17 cellular contexts compared by ENCODE assay signal in the genomic region with DNA sequence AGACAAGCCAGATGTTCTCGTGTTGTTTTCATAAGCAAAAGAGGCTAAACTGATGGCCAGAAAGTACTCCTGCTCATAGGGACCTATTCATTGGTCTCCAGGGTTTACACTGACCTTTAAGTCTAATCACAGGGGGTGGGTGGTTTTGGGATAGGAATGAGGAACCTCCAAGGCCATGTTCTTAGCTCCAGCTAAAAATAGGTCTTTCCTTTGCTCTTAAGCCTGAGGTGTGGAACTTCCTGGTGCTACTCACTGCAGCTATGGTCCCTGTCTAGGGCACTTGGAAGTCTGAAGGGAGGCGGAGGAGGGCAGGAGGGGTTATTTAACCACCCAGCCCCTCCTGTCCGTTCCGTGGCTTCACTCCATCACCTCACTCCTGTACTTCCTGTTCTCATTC. TPM values are rescaled to one million over a fixed set of nuclear protein-coding genes. Genes with fewer than 3 reads are reported as not detected.
DNase-seq lines count a peak whose midpoint lies in the region; ATAC-seq, FAIRE-seq and TF ChIP-seq lines count a peak whose summit lies in the region.
"Had no signal": no experiment of that assay in that cellular context is flagged by ENCODE, and none has a peak within 500 bp of the region (broad histone marks: within the 10 kb centered on the region; RNA-seq: fewer than 3 reads in every experiment).

No MANE protein-coding gene starts in this region.

- no peak for TF ChIP-seq RAD21 in K562 (CRISPR knock-in tag; conservative IDR thresholded peaks at IDR 0.05 in 1 of 2, IDR thresholded peaks at IDR 0.05 in 1 of 2)

- H3K4me1 ChIP-seq in K562 (replicated peaks in 1 of 2; ENCODE audit: control insufficient read depth in 2 of 2, insufficient read depth in 2 of 2, low read length in 2 of 2) (peaks cover 6 to 14% of the 10 kb centered on the region in 2 experiments; a peak in 3 of 5 replicates), upper lobe of right lung (peaks cover 8% of the 10 kb centered on the region)

- H3K9me3 ChIP-seq in K562 (replicated peaks; ENCODE audit: control insufficient read depth, insufficient read depth, low read depth, low read length), result no peaks in the 10 kb centered on the region
- H3K9me3 ChIP-seq in upper lobe of right lung, result no peaks in the 10 kb centered on the region

- no peak; the same call in 1 of the 2 replicates for TF ChIP-seq EP300 in K562 (IDR thresholded peaks at IDR 0.05; ENCODE audit: low read length)

- no peaks in the 10 kb centered on the region for H4K20me1 ChIP-seq in K562 (replicated peaks; ENCODE audit: control insufficient read depth, insufficient read depth, low read length)

- intact Hi-C loops in activated CD4-positive, alpha-beta T cell treated with anti-CD3 and anti-CD28 coated beads for 36 hours (cut with DNase I, micrococcal nuclease), result loop anchor here in 1 of 2 experiments (5.0 kb wide), 1 partner anchor 157 kb away; no protein-coding TSS in a partner anchor
- intact Hi-C loops in K562 (cut with micrococcal nuclease), result loop anchor here (5.0 to 10.0 kb wide), 2 partner anchors 123 to 185 kb away; partner anchors contain the start of gene APOLD1
- intact Hi-C loops in upper lobe of right lung (cut with DNase I), result no loop called here

- H3K27me3 ChIP-seq in K562 (ENCODE audit: control insufficient read depth in 2 of 2, insufficient read depth in 2 of 2, low read length in 2 of 2), result peaks cover 12 to 30% of the 10 kb centered on the region in 2 experiments; a peak in 4 of 5 replicates
- no peaks in the 10 kb centered on the region for H3K27me3 ChIP-seq in upper lobe of right lung

- 13% methylated on average over 3 of the region's 4 CpGs for WGBS in K562 (ENCODE audit: insufficient coverage, low coverage, missing lambda C conversion rate)

- no peaks in the 10 kb centered on the region for H3K9me1 ChIP-seq in K562 (ENCODE audit: control insufficient read depth, insufficient read depth, low read length)

- H3K9ac ChIP-seq in K562 (ENCODE audit: insufficient read depth in 1 of 2, low read depth in 2 of 2, low read length in 2 of 2), result no peak overlapping the region

- POLR2A ChIA-PET in activated CD4-positive, alpha-beta T cell treated with anti-CD3 and anti-CD28 coated beads for 36 hours (lab: Charles Lee), result no interaction called here
- POLR2A ChIA-PET in K562 (lab: Yijun Ruan, JAX), result no interaction called here

- H2AFZ ChIP-seq in K562 (ENCODE audit: low read depth, low read length), result no peak overlapping the region

- H3K4me2 ChIP-seq in K562 (ENCODE audit: insufficient read depth, low read length), result peak overlapping the region; percentile 52

- CTCF ChIA-PET in activated CD4-positive, alpha-beta T cell treated with anti-CD3 and anti-CD28 coated beads for 36 hours (lab: Charles Lee), result interaction anchor here (0.6 to 2.0 kb wide), 7 partner anchors 11 to 302 kb away, joined by 3 to 7 read pairs (median 3); no protein-coding TSS in a partner anchor
- CTCF ChIA-PET in K562 (lab: Yijun Ruan, JAX; ENCODE audit: low intra/inter-chr PET ratio), result no interaction called here

- in situ Hi-C loops in K562 (cut with MboI), result loop anchor here (5.0 kb wide), 1 partner anchor 72 kb away; no protein-coding TSS in a partner anchor

- no peak overlapping the region for H3K4me3 Mint-ChIP-seq in activated CD4-positive, alpha-beta T cell treated with anti-CD3 and anti-CD28 coated beads for 36 hours

- peak; percentile 22 for ATAC-seq in activated CD4-positive, alpha-beta T cell treated with anti-CD3 and anti-CD28 coated beads for 36 hours
- ATAC-seq in K562 (peak; percentile 53), left lobe of liver (peak; percentile 31), upper lobe of right lung (peak; percentile 70), GM21528 (IDR thresholded peaks at IDR 0.05; ENCODE audit: low FRiP score, unreplicated experiment) (no peak), HG03097 (IDR thresholded peaks at IDR 0.05; ENCODE audit: low FRiP score, unreplicated experiment) (no peak)
- ATAC-seq: PC-3 had no signal

- no peaks in the 10 kb centered on the region for H3K27me3 Mint-ChIP-seq in activated CD4-positive, alpha-beta T cell treated with anti-CD3 and anti-CD28 coated beads for 36 hours

- no peaks in the 10 kb centered on the region for H3K36me3 ChIP-seq in K562 (ENCODE audit: control insufficient read depth, insufficient read depth, low read length)
- peaks cover 7% of the 10 kb centered on the region for H3K36me3 ChIP-seq in upper lobe of right lung

- no peak for FAIRE-seq in K562 (lab: Jason Lieb, UNC)
- FAIRE-seq: colon had no signal

- no TSS peak for BruUV-seq in K562 (replicated peaks; lab: Mats Ljungman, UMichigan)

- H3K27ac Mint-ChIP-seq in activated CD4-positive, alpha-beta T cell treated with anti-CD3 and anti-CD28 coated beads for 36 hours, result no peak overlapping the region

- H3K4me1 Mint-ChIP-seq in activated CD4-positive, alpha-beta T cell treated with anti-CD3 and anti-CD28 coated beads for 36 hours, result peaks cover 18% of the 10 kb centered on the region

- no peak overlapping the region for H3K4me3 ChIP-seq in K562
- no peak overlapping the region for H3K4me3 ChIP-seq in upper lobe of right lung
- H3K4me3 ChIP-seq: skin epidermis had no signal

- no peaks in the 10 kb centered on the region for H3K9me3 Mint-ChIP-seq in activated CD4-positive, alpha-beta T cell treated with anti-CD3 and anti-CD28 coated beads for 36 hours (ENCODE audit: low read depth)

- H3K79me2 ChIP-seq in K562 (ENCODE audit: control insufficient read depth, insufficient read depth, low read length), result no peaks in the 10 kb centered on the region

- H3K36me3 Mint-ChIP-seq in activated CD4-positive, alpha-beta T cell treated with anti-CD3 and anti-CD28 coated beads for 36 hours (ENCODE audit: low read depth), result no peaks in the 10 kb centered on the region

- TF ChIP-seq CTCF in K562 (IDR thresholded peaks at IDR 0.05 in 2 of 3, conservative IDR thresholded peaks at IDR 0.05 in 1 of 3; ENCODE audit: insufficient read depth in 2 of 3, low read depth in 1 of 3, low read length in 3 of 3) (no peak), upper lobe of right lung (IDR thresholded peaks at IDR 0.05) (no peak)

- no peak overlapping the region for H3K27ac ChIP-seq in K562 (ENCODE audit: extremely low read depth, low read depth, low read length)
- H3K27ac ChIP-seq in upper lobe of right lung, result no peak overlapping the region

- no peak for TF ChIP-seq POLR2A in K562 (conservative IDR thresholded peaks at IDR 0.05)

- DNase-seq in activated CD4-positive, alpha-beta T cell treated with anti-CD3 and anti-CD28 coated beads for 36 hours, result no peak
- no peak for DNase-seq in activated CD4-positive, alpha-beta T cell treated with anti-CD3 and anti-CD28 coated beads, Interleukin-2, amount 50 U/mL, for 4 hours
- peak in 1 of 4 experiments; percentile 15 for DNase-seq in K562 (ENCODE audit: extremely low read depth in 1 of 4, low spot score in 3 of 4)
- no peak for DNase-seq in left lobe of liver (ENCODE audit: low spot score)
- no peak for DNase-seq in upper lobe of right lung
- DNase-seq in cerebellar cortex (ENCODE audit: low spot score), result no peak
- DNase-seq: ACHN; activated CD4-positive, CD25-positive, alpha-beta regulatory T cell; hippocampal formation; NCI-H2081; PC-3 had no signal

TF ChIP-seq in K562, 482 proteins besides CTCF, POLR2A, EP300 and RAD21 (continues in another document):
- TF ChIP-seq MBD2 (IDR thresholded peaks at IDR 0.05; ENCODE audit: borderline replicate concordance, low read depth) (no peak), STAT5A (IDR thresholded peaks at IDR 0.05; ENCODE audit: borderline replicate concordance, low read length) (no peak)

RNA-seq across cellular contexts. Expression of gene GPRC5A, which starts 18.6 kb away (rescaled TPM):
- under 1 TPM; 0.14 to 0.35 TPM for total RNA-seq in activated CD4-positive, alpha-beta T cell treated with anti-CD3 and anti-CD28 coated beads for 36 hours
- total RNA-seq in K562 (2011; cell fraction: chromatin; rRNA removed; ENCODE audit: low replicate concordance), result 0.16 and 0.65 TPM in 2 replicates
- total RNA-seq in K562 (2011; cell fraction: nucleolus; rRNA removed), result 0.17 and 0.26 TPM in 2 replicates
- 0.07 and 0.23 TPM in 2 replicates for total RNA-seq in K562 (2011; cell fraction: nucleoplasm; rRNA removed)
- not detected in 2 replicates for total RNA-seq in K562 (2014; rRNA removed)
- not detected in 2 replicates for total RNA-seq in K562 (2014; rRNA removed; fragmentation: Illumina TruSeq; extraction: Trizol)
- total RNA-seq in K562 (2015; rRNA removed; fragmentation: Illumina TruSeq; extraction: Trizol), result not detected in 2 replicates
- total RNA-seq in K562 (2021), result 0.64 and 0.78 TPM in 2 replicates
- 0.08 and 0.18 TPM in 2 replicates for polyA plus RNA-seq in K562 (2011; rRNA removed)
- 0.28 and 0.66 TPM in 2 replicates for polyA plus RNA-seq in K562 (2011; cell fraction: cytosol; rRNA removed)
- polyA plus RNA-seq in K562 (2011; cell fraction: nucleus; rRNA removed), result 0.06 and 0.29 TPM in 2 replicates
- 0.03 and 0.04 TPM in 2 replicates for polyA plus RNA-seq in K562 (2012)
- polyA plus RNA-seq in K562 (2014; fragmentation: Illumina TruSeq; extraction: Trizol), result 0.01 and 0.03 TPM in 2 replicates
- not detected for polyA plus RNA-seq in K562 (2014; fragmentation: Nextera tagmentation; extraction: Ambion mirVana)
- 0.04 TPM in 1 of 2 replicates, not detected in the other for polyA plus RNA-seq in K562 (2014; rRNA removed)
- 0.18 and 0.53 TPM in 2 replicates for polyA minus RNA-seq in K562 (2011; rRNA and poly(A)+ RNA removed)
- polyA minus RNA-seq in K562 (2011; cell fraction: cytosol; rRNA and poly(A)+ RNA removed), result 0.38 and 2.5 TPM in 2 replicates
- polyA minus RNA-seq in K562 (2011; cell fraction: nucleus; rRNA and poly(A)+ RNA removed), result 0.44 and 0.54 TPM in 2 replicates
- total RNA-seq in left lobe of liver, result 0.73 TPM
- total RNA-seq in upper lobe of right lung, result 886 TPM

RNA-seq across cellular contexts. Expression of gene GPRC5D, which starts 42.0 kb away (rescaled TPM):
- total RNA-seq in activated CD4-positive, alpha-beta T cell treated with anti-CD3 and anti-CD28 coated beads for 36 hours, result not detected
- not detected in 2 replicates for total RNA-seq in K562 (2011; cell fraction: chromatin; rRNA removed; ENCODE audit: low replicate concordance)
- total RNA-seq in K562 (2011; cell fraction: nucleolus; rRNA removed), result not detected in 2 replicates
- total RNA-seq in K562 (2011; cell fraction: nucleoplasm; rRNA removed), result not detected in 2 replicates
- not detected in 2 replicates for total RNA-seq in K562 (2014; rRNA removed)
- not detected in 2 replicates for total RNA-seq in K562 (2014; rRNA removed; fragmentation: Illumina TruSeq; extraction: Trizol)
- not detected in 2 replicates for total RNA-seq in K562 (2015; rRNA removed; fragmentation: Illumina TruSeq; extraction: Trizol)
- not detected in 2 replicates for total RNA-seq in K562 (2021)
- polyA plus RNA-seq in K562 (2011; rRNA removed), result 0.08 TPM in 1 of 2 replicates, not detected in the other
- polyA plus RNA-seq in K562 (2011; cell fraction: cytosol; rRNA removed), result not detected in 2 replicates
- not detected in 2 replicates for polyA plus RNA-seq in K562 (2011; cell fraction: nucleus; rRNA removed)
- 0.86 and 1.0 TPM in 2 replicates for polyA plus RNA-seq in K562 (2012)
- polyA plus RNA-seq in K562 (2014; fragmentation: Illumina TruSeq; extraction: Trizol), result not detected in 2 replicates
- 1 to 10 TPM; 1.0 to 1.1 TPM for polyA plus RNA-seq in K562 (2014; fragmentation: Nextera tagmentation; extraction: Ambion mirVana)
- not detected in 2 replicates for polyA plus RNA-seq in K562 (2014; rRNA removed)
- not detected in 2 replicates for polyA minus RNA-seq in K562 (2011; rRNA and poly(A)+ RNA removed)
- not detected in 2 replicates for polyA minus RNA-seq in K562 (2011; cell fraction: cytosol; rRNA and poly(A)+ RNA removed)
- not detected in 2 replicates for polyA minus RNA-seq in K562 (2011; cell fraction: nucleus; rRNA and poly(A)+ RNA removed)
- not detected for total RNA-seq in left lobe of liver
- not detected for total RNA-seq in upper lobe of right lung
- total RNA-seq: Daoy, mucosa of gallbladder, PC-3 had no signal

Comparison
In these comparisons a context has a peak if more than half of its experiments do, and no peak if none do; other contexts are left out.
1. ATAC-seq: peak in activated CD4-positive, alpha-beta T cell treated with anti-CD3 and anti-CD28 coated beads for 36 hours (single experiment), K562 (single experiment), left lobe of liver (single experiment) and upper lobe of right lung (single experiment); none in GM21528 (single experiment) and HG03097 (single experiment).
2. RNA of gene GPRC5A, which starts 18.6 kb away (total RNA-seq): 886 TPM in upper lobe of right lung (single experiment); 0.73 TPM in left lobe of liver (single experiment), 0.14 to 0.35 TPM in activated CD4-positive, alpha-beta T cell treated with anti-CD3 and anti-CD28 coated beads for 36 hours and 0.07 to 0.78 TPM in K562; every median in the first group is over 100 times any median in the second.